ENCODE assay signal across 21 cellular contexts in genomic region chr12:53613821-53614220, GRCh38. TPM values are rescaled to one million over a fixed set of nuclear protein-coding genes. Genes with fewer than 3 reads are reported as not detected.
DNase-seq lines count a peak whose midpoint lies in the region; ATAC-seq and TF ChIP-seq lines count a peak whose summit lies in the region.
"Had no signal": no experiment of that assay in that cellular context is flagged by ENCODE, and none has a peak within 500 bp of the region (broad histone marks: within the 10 kb centered on the region; RNA-seq: fewer than 3 reads in every experiment).

No MANE protein-coding gene starts in this region.

- peak overlapping the region; percentile 19 for H3K27ac ChIP-seq in osteoblast (ENCODE audit: low read depth, low read length)
- no peak overlapping the region for H3K27ac ChIP-seq in aorta (ENCODE audit: low read depth in 1 of 2, low read length in 2 of 2)
- H3K27ac ChIP-seq: prostate gland, tibial artery, WERI-Rb-1 had no signal

- H3K36me3 ChIP-seq in adipocyte (ENCODE audit: control insufficient read depth, insufficient read depth, low read length, severe bottlenecking) (peaks cover 1% of the 10 kb centered on the region), osteoblast (ENCODE audit: insufficient read depth, low read length) (peaks cover 3% of the 10 kb centered on the region), aorta (ENCODE audit: control insufficient read depth in 1 of 2, insufficient read depth in 2 of 2, low read length in 1 of 2) (no peaks in the 10 kb centered on the region)
- H3K36me3 ChIP-seq: prostate gland had no signal

- no peaks in the 10 kb centered on the region for H3K27me3 ChIP-seq in adipocyte (replicated peaks; ENCODE audit: control insufficient read depth, insufficient read depth, low read length)
- no peaks in the 10 kb centered on the region for H3K27me3 ChIP-seq in osteoblast (ENCODE audit: insufficient read depth, low read length)
- no peaks in the 10 kb centered on the region for H3K27me3 ChIP-seq in aorta (ENCODE audit: control insufficient read depth in 1 of 2, insufficient read depth in 2 of 2, low read length in 1 of 2)
- H3K27me3 ChIP-seq: tibial artery had no signal

- ATAC-seq in esophagus mucosa = peak; percentile 80
- ATAC-seq in aorta (ENCODE audit: low FRiP score) = no peak
- ATAC-seq: SK-N-SH treated with all-trans-retinoic acid at 6 μM for 48 hours had no signal

- DNase-seq in GM03348 (ENCODE audit: low spot score) (peak; percentile 54), adipocyte (ENCODE audit: low read depth) (peak; percentile 69), osteoblast (ENCODE audit: insufficient read length, low spot score, missing footprints) (no peak), aorta (no peak), GOT3 (lab: John Stamatoyannopoulos, UW) (no peak), GM10248 (ENCODE audit: extremely low spot score) (no peak), SKM-1 treated with dmso at 0.1 percent for 144 hours (lab: John Stamatoyannopoulos, UW; ENCODE audit: unreplicated experiment) (no peak)
- DNase-seq: activated CD4-positive, alpha-beta T cell treated with anti-CD3 and anti-CD28 coated beads, Interleukin-2, amount 50 U/mL, for 1 hour; activated naive CD4-positive, alpha-beta T cell treated with anti-CD3 and anti-CD28 coated beads, Interleukin-2, amount 50 U/mL, for 16 hours; anterior cingulate cortex; glutamatergic neuron; MV-4-11; NCI-H1694 treated with DMSO at 0.1 percent for 48 hours; NCI-H69; RPMI8226; stimulated activated naive CD8-positive, alpha-beta T cell treated with anti-CD3 and anti-CD28 coated beads, Interleukin-15, amount 100 ng/mL, for 72 hours; tibial artery; WERI-Rb-1 had no signal

- H3K9me3 ChIP-seq in adipocyte (ENCODE audit: control insufficient read depth, low read length) (no peaks in the 10 kb centered on the region), osteoblast (ENCODE audit: low read depth, low read length) (no peaks in the 10 kb centered on the region), aorta (ENCODE audit: control insufficient read depth, low read length) (no peaks in the 10 kb centered on the region)
- H3K9me3 ChIP-seq: prostate gland, tibial artery had no signal

- CTCF ChIA-PET in GM10248 (lab: Yijun Ruan, JAX) = interaction anchor here (0.9 to 4.1 kb wide), 9 partner anchors 8 to 72 kb away, joined by 3 to 20 read pairs (median 3); partner anchors contain the start of gene ATP5MC2

- peaks cover 33% of the 10 kb centered on the region for H3K4me1 ChIP-seq in adipocyte (ENCODE audit: control insufficient read depth, insufficient read depth, low read length)
- H3K4me1 ChIP-seq in osteoblast (ENCODE audit: insufficient read depth, low read length) = peaks cover 16% of the 10 kb centered on the region
- no peaks in the 10 kb centered on the region for H3K4me1 ChIP-seq in aorta (ENCODE audit: control insufficient read depth in 1 of 2, insufficient read depth in 2 of 2, low read length in 2 of 2)
- H3K4me1 ChIP-seq: prostate gland had no signal

- no peak overlapping the region for H2AFZ ChIP-seq in osteoblast (ENCODE audit: low read length)

- intact Hi-C loops in aorta (cut with DNase I) = no loop called here

- WGBS in aorta, 2 donors = 60 to 67% methylated on average over 1 of the region's 1 CpG

- peaks cover 8% of the 10 kb centered on the region for H4K20me1 ChIP-seq in osteoblast (ENCODE audit: insufficient read depth, low read length)

- peaks cover 85% of the 10 kb centered on the region for H3K79me2 ChIP-seq in osteoblast (ENCODE audit: insufficient read depth, low read length)

- TF ChIP-seq CTCF in osteoblast (IDR thresholded peaks at IDR 0.05; ENCODE audit: extremely low read depth, low read depth, low read length) (no peak), GM10248 (IDR thresholded peaks at IDR 0.05; ENCODE audit: control extremely low read depth, extremely low read depth, low read depth, missing control alignments) (no peak)

- POLR2A ChIA-PET in GM10248 (lab: Yijun Ruan, JAX) = interaction anchor here (1.9 kb wide), 1 partner anchor 9 kb away, joined by 8 read pairs; no protein-coding TSS in a partner anchor

- H3K9ac ChIP-seq in adipocyte (ENCODE audit: low read length) = peak overlapping the region; percentile 4

- H3K4me3 ChIP-seq in adipocyte (ENCODE audit: low read length) (no peak overlapping the region), osteoblast (ENCODE audit: insufficient read depth, low read length) (no peak overlapping the region), aorta (ENCODE audit: low read length in 2 of 2) (no peak overlapping the region)
- H3K4me3 ChIP-seq: prostate gland, tibial artery had no signal

- H3K4me2 ChIP-seq in osteoblast (ENCODE audit: insufficient read depth, low read length) = no peak overlapping the region

RNA-seq across cellular contexts. Expression of gene ATF7, which starts 12.4 kb away (rescaled TPM):
- total RNA-seq in esophagus mucosa (29.7 TPM), osteoblast (14.4 and 17.4 TPM in 2 replicates), aorta (10 to 100 TPM; 68.4 to 73.5 TPM)
- polyA plus RNA-seq in aorta = 10 to 100 TPM; 25.7 to 29.5 TPM

Comparison
In these comparisons a context has a peak if more than half of its experiments do, and no peak if none do; other contexts are left out.
1. DNase-seq: peak in GM03348 (single experiment) and adipocyte (single experiment); none in osteoblast (single experiment), aorta (0 of 2), GOT3 (single experiment), GM10248 (single experiment) and SKM-1 treated with dmso at 0.1 percent for 144 hours (single experiment).